Comparison of ENCODE assay signal across 12 cellular contexts in genomic region chr4:139887962-139888735, GRCh38.
DNase-seq lines count a peak whose midpoint lies in the region; FAIRE-seq and TF ChIP-seq lines count a peak whose summit lies in the region.
"Had no signal": no experiment of that assay in that cellular context is flagged by ENCODE, and none has a peak within 500 bp of the region (broad histone marks: within the 10 kb centered on the region; RNA-seq: fewer than 3 reads in every experiment).

No MANE protein-coding gene starts in this region.

- H3K4me1 ChIP-seq in kidney (ENCODE audit: control insufficient read depth in 1 of 2, insufficient read depth in 1 of 2, low read depth in 1 of 2, low read length in 2 of 2) = peaks cover 0 to 9% of the 10 kb centered on the region in 2 donors

- CTCF ChIA-PET in RWPE1 (lab: Yijun Ruan, JAX) = interaction anchor here (0.7 kb wide), 1 partner anchor 12 kb away, joined by 3 read pairs; no protein-coding TSS in a partner anchor

- no peak overlapping the region for H3K4me3 ChIP-seq in H7 (ENCODE audit: insufficient read depth, low read depth, low read length)
- H3K4me3 ChIP-seq in kidney (ENCODE audit: low read length in 2 of 2) = no peak overlapping the region
- H3K4me3 ChIP-seq: thoracic aorta had no signal

- no peak overlapping the region for H3K9ac ChIP-seq in kidney (ENCODE audit: low read length in 2 of 2)

- TF ChIP-seq CTCF in RWPE1 (conservative IDR thresholded peaks at IDR 0.05; ENCODE audit: low read depth) (no peak), kidney (IDR thresholded peaks at IDR 0.05; ENCODE audit: borderline replicate concordance, extremely low read depth, insufficient read depth) (no peak)

- no peaks in the 10 kb centered on the region for H3K36me3 ChIP-seq in H7 (replicated peaks; ENCODE audit: control insufficient read depth, insufficient read depth, low read length)
- H3K36me3 ChIP-seq in kidney (ENCODE audit: control insufficient read depth in 1 of 2, insufficient read depth in 2 of 2, low read length in 2 of 2) = no peaks in the 10 kb centered on the region
- H3K36me3 ChIP-seq: thoracic aorta had no signal

- no peaks in the 10 kb centered on the region for H3K9me3 ChIP-seq in kidney (ENCODE audit: control insufficient read depth in 1 of 2, low read length in 2 of 2)
- H3K9me3 ChIP-seq: thoracic aorta had no signal

- POLR2A ChIA-PET in RWPE1 (lab: Yijun Ruan, JAX; ENCODE audit: low non-redundant PET) = no interaction called here

- DNase-seq in DMS153 treated with DMSO at 0.1 percent for 48 hours (lab: John Stamatoyannopoulos, UW; ENCODE audit: unreplicated experiment) (peak; percentile 66), H7 (peak; percentile 48), RWPE1 (ENCODE audit: low spot score) (peak; percentile 72), kidney glomerular epithelial cell (lab: John Stamatoyannopoulos, UW) (peak; percentile 69), NCI-H82 treated with DMSO at 0.1 percent for 48 hours (lab: John Stamatoyannopoulos, UW; ENCODE audit: unreplicated experiment) (no peak), NCI-H748 treated with DMSO at 0.1 percent for 48 hours (lab: John Stamatoyannopoulos, UW) (no peak), kidney (no peak)
- DNase-seq in activated CD4-positive, alpha-beta T cell treated with anti-CD3 and anti-CD28 coated beads, Interleukin-2, amount 50 U/mL, for 1 hour = no peak
- DNase-seq: left colon had no signal

- no peaks in the 10 kb centered on the region for H3K27me3 ChIP-seq in H7 (ENCODE audit: control insufficient read depth, insufficient read depth, low read length)

- FAIRE-seq in kidney (lab: Jason Lieb, UNC) = no peak
- FAIRE-seq: colon had no signal

- H3K27ac ChIP-seq in RWPE1 = peak overlapping the region; percentile 87
- H3K27ac ChIP-seq in kidney (ENCODE audit: low read depth in 2 of 2, low read length in 2 of 2) = no peak overlapping the region
- H3K27ac ChIP-seq: C4-2B, thoracic aorta had no signal

- intact Hi-C loops in kidney (cut with DNase I) = no loop called here

Comparison
In these comparisons a context has a peak if more than half of its experiments do, and no peak if none do; other contexts are left out.
1. DNase-seq: peak in DMS153 treated with DMSO at 0.1 percent for 48 hours (single experiment), H7 (single experiment), RWPE1 (single experiment) and kidney glomerular epithelial cell (single experiment); none in NCI-H82 treated with DMSO at 0.1 percent for 48 hours (single experiment), activated CD4-positive, alpha-beta T cell treated with anti-CD3 and anti-CD28 coated beads, Interleukin-2, amount 50 U/mL, for 1 hour (single experiment), NCI-H748 treated with DMSO at 0.1 percent for 48 hours (single experiment) and kidney (single experiment).